29 cellular contexts compared by ENCODE assay signal in the genomic region with DNA sequence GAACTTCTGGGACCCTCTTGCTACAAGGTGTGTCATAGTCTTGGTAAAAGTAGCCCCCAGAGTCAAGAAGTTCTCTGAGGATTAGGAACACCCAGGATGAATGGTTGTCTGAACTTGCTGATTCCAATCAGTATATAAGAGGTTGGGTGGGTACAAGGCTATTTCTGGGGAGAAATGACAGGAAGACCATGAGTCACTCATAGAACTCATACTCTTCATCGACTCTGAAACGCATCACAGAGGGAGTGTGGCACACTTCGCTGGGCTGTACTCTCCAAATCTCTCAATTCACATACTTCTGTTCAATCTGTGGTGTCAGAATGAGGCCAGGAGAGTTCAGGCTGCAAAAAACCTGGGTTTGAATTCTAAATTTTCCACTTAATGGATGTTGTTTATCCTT.
DNase-seq lines count a peak whose midpoint lies in the region; ATAC-seq, FAIRE-seq and TF ChIP-seq lines count a peak whose summit lies in the region.
"Had no signal": no experiment of that assay in that cellular context is flagged by ENCODE, and none has a peak within 500 bp of the region (broad histone marks: within the 10 kb centered on the region; RNA-seq: fewer than 3 reads in every experiment).

No MANE protein-coding gene starts in this region.

- H3K4me1 Mint-ChIP-seq in activated CD4-positive, alpha-beta T cell treated with anti-CD3 and anti-CD28 coated beads for 36 hours: peaks cover 53% of the 10 kb centered on the region
- peaks cover 30% of the 10 kb centered on the region for H3K4me1 Mint-ChIP-seq in astrocyte (ENCODE audit: low read depth, unreplicated experiment)
- H3K4me1 Mint-ChIP-seq in naive thymus-derived CD4-positive, alpha-beta T cell: peaks cover 33 to 76% (median 72%) of the 10 kb centered on the region in 7 donors

- H3K9ac ChIP-seq in astrocyte (ENCODE audit: low read length): no peak overlapping the region

- peak overlapping the region; percentile 29 for H3K27ac ChIP-seq in astrocyte (ENCODE audit: low read depth, low read length)
- H3K27ac ChIP-seq in naive thymus-derived CD4-positive, alpha-beta T cell (ENCODE audit: low read depth, low read length): no peak overlapping the region
- H3K27ac ChIP-seq: ascending aorta, epithelial cell of prostate, PC-9, prostate gland had no signal

- CTCF ChIA-PET in activated CD4-positive, alpha-beta T cell treated with anti-CD3 and anti-CD28 coated beads for 36 hours (lab: Charles Lee): interaction anchor here (0.9 to 1.7 kb wide), 2 partner anchors 17 to 211 kb away, joined by 3 to 4 read pairs; no protein-coding TSS in a partner anchor
- CTCF ChIA-PET in naive thymus-derived CD4-positive, alpha-beta T cell (lab: Charles Lee): interaction anchor here (0.6 kb wide), 1 partner anchor 8 kb away, joined by 3 read pairs; no protein-coding TSS in a partner anchor

- no peaks in the 10 kb centered on the region for H3K79me2 ChIP-seq in astrocyte (ENCODE audit: insufficient read depth, low read length)

- H3K4me2 ChIP-seq in astrocyte (ENCODE audit: low read length): peak overlapping the region; percentile 77
- H3K4me2 ChIP-seq: PC-9 had no signal

- H4K20me1 ChIP-seq in astrocyte (ENCODE audit: insufficient read depth, low read length): no peaks in the 10 kb centered on the region

- no peaks in the 10 kb centered on the region for H3K36me3 ChIP-seq in astrocyte (ENCODE audit: insufficient read depth, low read length)
- no peaks in the 10 kb centered on the region for H3K36me3 ChIP-seq in naive thymus-derived CD4-positive, alpha-beta T cell (ENCODE audit: control insufficient read depth in 2 of 3, insufficient read depth in 3 of 3, low read length in 3 of 3)
- H3K36me3 ChIP-seq: ascending aorta, heart right ventricle, prostate gland, tibial nerve had no signal

- POLR2A ChIA-PET in activated CD4-positive, alpha-beta T cell treated with anti-CD3 and anti-CD28 coated beads for 36 hours (lab: Charles Lee): no interaction called here
- POLR2A ChIA-PET in naive thymus-derived CD4-positive, alpha-beta T cell (lab: Charles Lee): interaction anchor here (0.6 to 3.6 kb wide), 9 partner anchors 8 to 59 kb away, joined by 3 to 12 read pairs (median 4); no protein-coding TSS in a partner anchor

- no peak for FAIRE-seq in astrocyte (lab: Jason Lieb, UNC)
- FAIRE-seq: GM12878, small intestine had no signal

- ATAC-seq in activated CD4-positive, alpha-beta T cell treated with anti-CD3 and anti-CD28 coated beads for 36 hours: peak; percentile 62
- ATAC-seq in naive thymus-derived CD4-positive, alpha-beta T cell: no peak
- ATAC-seq: GM12878, left lobe of liver had no signal

- H3K4me1 ChIP-seq in astrocyte (ENCODE audit: insufficient read depth, low read length): peaks cover 19% of the 10 kb centered on the region
- H3K4me1 ChIP-seq in naive thymus-derived CD4-positive, alpha-beta T cell (ENCODE audit: control insufficient read depth in 2 of 2, insufficient read depth in 2 of 2, low read length in 2 of 2): peaks cover 11 to 49% of the 10 kb centered on the region in 2 donors
- H3K4me1 ChIP-seq: ascending aorta had no signal

- no peaks in the 10 kb centered on the region for H3K9me3 Mint-ChIP-seq in activated CD4-positive, alpha-beta T cell treated with anti-CD3 and anti-CD28 coated beads for 36 hours (ENCODE audit: low read depth)
- peaks cover 2% of the 10 kb centered on the region for H3K9me3 Mint-ChIP-seq in astrocyte (ENCODE audit: unreplicated experiment)
- peaks cover 0 to 2% (median 0%) of the 10 kb centered on the region in 11 donors for H3K9me3 Mint-ChIP-seq in naive thymus-derived CD4-positive, alpha-beta T cell
- H3K9me3 Mint-ChIP-seq: CD8-positive, alpha-beta memory T cell; neural crest cell; T-helper 1 cell treated with Interleukin-12 subunit alpha and Interleukin-12 subunit beta and Interleukin-4 antibody, amounts not matched to agents 30 μg/mL and 1 μg/mL, for 36 hours had no signal

- intact Hi-C loops in activated CD4-positive, alpha-beta T cell treated with anti-CD3 and anti-CD28 coated beads for 36 hours (cut with DNase I, micrococcal nuclease): no loop called here
- intact Hi-C loops in naive thymus-derived CD4-positive, alpha-beta T cell (cut with micrococcal nuclease): no loop called here

- no peaks in the 10 kb centered on the region for H3K36me3 Mint-ChIP-seq in activated CD4-positive, alpha-beta T cell treated with anti-CD3 and anti-CD28 coated beads for 36 hours (ENCODE audit: low read depth)
- H3K36me3 Mint-ChIP-seq in astrocyte (ENCODE audit: low read depth, unreplicated experiment): no peaks in the 10 kb centered on the region
- no peaks in the 10 kb centered on the region for H3K36me3 Mint-ChIP-seq in naive thymus-derived CD4-positive, alpha-beta T cell

- peak overlapping the region; percentile 36 for H2AFZ ChIP-seq in astrocyte (ENCODE audit: low read depth, low read length)
- H2AFZ ChIP-seq: PC-9 had no signal

- no peaks in the 10 kb centered on the region for H3K27me3 ChIP-seq in astrocyte (ENCODE audit: insufficient read depth, low read length)
- no peaks in the 10 kb centered on the region for H3K27me3 ChIP-seq in naive thymus-derived CD4-positive, alpha-beta T cell (ENCODE audit: control insufficient read depth in 2 of 2, insufficient read depth in 2 of 2, low read length in 2 of 2)
- H3K27me3 ChIP-seq: ascending aorta, tibial nerve had no signal

- no peak for TF ChIP-seq CTCF in astrocyte (IDR thresholded peaks at IDR 0.05; ENCODE audit: insufficient read depth, low read depth, low read length)

- no peak overlapping the region for H3K4me3 ChIP-seq in astrocyte (ENCODE audit: insufficient read depth, low read depth, low read length)
- no peak overlapping the region for H3K4me3 ChIP-seq in naive thymus-derived CD4-positive, alpha-beta T cell (ENCODE audit: low read length)
- H3K4me3 ChIP-seq: ascending aorta, GM12878, heart right ventricle, PC-9, prostate gland, tibial nerve had no signal

- peak; percentile 35 for DNase-seq in activated CD4-positive, alpha-beta T cell treated with anti-CD3 and anti-CD28 coated beads for 36 hours
- DNase-seq in activated CD4-positive, alpha-beta T cell treated with anti-CD3 and anti-CD28 coated beads for 48 hours: no peak
- DNase-seq in HT1080 (ENCODE audit: low read depth) (peak; percentile 26), astrocyte (ENCODE audit: low read depth) (peak; percentile 22), putamen (ENCODE audit: low spot score) (no peak)
- DNase-seq in naive thymus-derived CD4-positive, alpha-beta T cell: no peak
- no peak for DNase-seq in NK-92 treated with Interleukin-12 subunit alpha and Interleukin-12 subunit beta, amount 100 ng/mL, for 24 hours (lab: John Stamatoyannopoulos, UW)
- DNase-seq in activated effector memory CD4-positive, alpha-beta T cell treated with Interleukin-2 at 50 U/mL for 16 hours: no peak
- DNase-seq: activated CD4-positive, alpha-beta T cell treated with anti-CD3 and anti-CD28 coated beads, Interleukin-2, amount 50 U/mL, for 1 hour; activated CD8-positive, alpha-beta memory T cell treated with anti-CD3 and anti-CD28 coated beads, Interleukin-2, amount 50 U/mL, for 48 hours; AML-193; CD8-positive, alpha-beta memory T cell; DMS53; heart right ventricle; KG1; NCI-H187; NCI-H345; PC-9; small intestine; stimulated activated CD4-positive, alpha-beta T cell treated with anti-CD3 and anti-CD28 coated beads, Interleukin-2, amount 100 ng/mL, for 48 hours; stimulated activated naive CD4-positive, alpha-beta T cell treated with Interleukin-2 at 50 U/mL for 16 hours had no signal

- H3K9me3 ChIP-seq in astrocyte (ENCODE audit: insufficient read depth, low read depth, low read length): no peaks in the 10 kb centered on the region
- no peaks in the 10 kb centered on the region for H3K9me3 ChIP-seq in naive thymus-derived CD4-positive, alpha-beta T cell (ENCODE audit: control insufficient read depth in 2 of 3, low read length in 3 of 3)
- H3K9me3 ChIP-seq: ascending aorta, heart right ventricle, prostate gland, tibial nerve had no signal

- no peaks in the 10 kb centered on the region for H3K27me3 Mint-ChIP-seq in activated CD4-positive, alpha-beta T cell treated with anti-CD3 and anti-CD28 coated beads for 36 hours
- H3K27me3 Mint-ChIP-seq in astrocyte (ENCODE audit: low read depth, unreplicated experiment): no peaks in the 10 kb centered on the region
- peaks cover 0 to 20% (median 0%) of the 10 kb centered on the region in 5 donors for H3K27me3 Mint-ChIP-seq in naive thymus-derived CD4-positive, alpha-beta T cell

- no peak overlapping the region for H3K4me3 Mint-ChIP-seq in activated CD4-positive, alpha-beta T cell treated with anti-CD3 and anti-CD28 coated beads for 36 hours
- H3K4me3 Mint-ChIP-seq in astrocyte (ENCODE audit: unreplicated experiment): no peak overlapping the region
- H3K4me3 Mint-ChIP-seq in naive thymus-derived CD4-positive, alpha-beta T cell: peak overlapping the region in 4 of 10 donors; percentile 25 to 82 (median 50)
- H3K4me3 Mint-ChIP-seq: CD8-positive, alpha-beta memory T cell; neural crest cell; T-helper 1 cell treated with Interleukin-12 subunit alpha and Interleukin-12 subunit beta and Interleukin-4 antibody, amounts not matched to agents 30 μg/mL and 1 μg/mL, for 36 hours had no signal

- H3K27ac Mint-ChIP-seq in activated CD4-positive, alpha-beta T cell treated with anti-CD3 and anti-CD28 coated beads for 36 hours: peak overlapping the region; percentile 22
- H3K27ac Mint-ChIP-seq in astrocyte (ENCODE audit: unreplicated experiment): peak overlapping the region; percentile 73
- H3K27ac Mint-ChIP-seq in naive thymus-derived CD4-positive, alpha-beta T cell: peak overlapping the region in 6 of 9 donors; percentile 9 to 96 (median 80)
- H3K27ac Mint-ChIP-seq: CD8-positive, alpha-beta memory T cell had no signal

Comparison
In these comparisons a context has a peak if more than half of its experiments do, and no peak if none do; other contexts are left out.
1. DNase-seq: peak in activated CD4-positive, alpha-beta T cell treated with anti-CD3 and anti-CD28 coated beads for 36 hours (single experiment), HT1080 (single experiment) and astrocyte (single experiment); none in activated CD4-positive, alpha-beta T cell treated with anti-CD3 and anti-CD28 coated beads for 48 hours (single experiment), naive thymus-derived CD4-positive, alpha-beta T cell (0 of 9), NK-92 treated with Interleukin-12 subunit alpha and Interleukin-12 subunit beta, amount 100 ng/mL, for 24 hours (single experiment), activated effector memory CD4-positive, alpha-beta T cell treated with Interleukin-2 at 50 U/mL for 16 hours (single experiment) and putamen (single experiment).
2. H3K27ac Mint-ChIP-seq: peak in every context shown above with its lines; median percentile 80 in naive thymus-derived CD4-positive, alpha-beta T cell; 73 in astrocyte; 22 in activated CD4-positive, alpha-beta T cell treated with anti-CD3 and anti-CD28 coated beads for 36 hours.